10 cellular contexts compared by ENCODE assay signal in genomic region chr19:45780448-45781281, GRCh38. TPM values are rescaled to one million over a fixed set of nuclear protein-coding genes. Genes with fewer than 3 reads are reported as not detected.
A peak's percentile ranks its signal among the peaks of the same experiment; 100 is the strongest.
DNase-seq lines count a peak whose midpoint lies in the region; ATAC-seq, FAIRE-seq and TF ChIP-seq lines count a peak whose summit lies in the region.
"Had no signal": no experiment of that assay in that cellular context is flagged by ENCODE, and none has a peak within 500 bp of the region (broad histone marks: within the 10 kb centered on the region; RNA-seq: fewer than 3 reads in every experiment).

No MANE protein-coding gene starts in this region.

- H3K27me3 ChIP-seq in OCI-LY3 (ENCODE audit: low read depth, low read length), result no peaks in the 10 kb centered on the region

- intact Hi-C loops in CD14-positive monocyte (cut with micrococcal nuclease), result no loop called here

- peak overlapping the region; percentile 77; the same call in 1 of the 2 replicates for H3K4me3 ChIP-seq in OCI-LY3 (ENCODE audit: low read length)
- H3K4me3 ChIP-seq in fibroblast of villous mesenchyme (ENCODE audit: low read depth, low read length), result peak overlapping the region; percentile 71
- H3K4me3 ChIP-seq in skeletal muscle cell (ENCODE audit: low read depth, low read length), result peak overlapping the region; percentile 58

- DNase-seq in CD1c-positive myeloid dendritic cell (ENCODE audit: extremely low spot score) (peak; percentile 14), fibroblast of villous mesenchyme (ENCODE audit: low read depth) (peak; percentile 21), skeletal muscle cell (ENCODE audit: low read depth) (no peak), CD14-positive monocyte (ENCODE audit: low spot score) (no peak), HTR-8/SVneo (ENCODE audit: insufficient read length, low spot score) (no peak)
- no peak for DNase-seq in activated naive CD4-positive, alpha-beta T cell treated with anti-CD3 and anti-CD28 coated beads, Interleukin-2, amount 50 U/mL, for 72 hours (ENCODE audit: low spot score in 2 of 2)

- H3K4me1 ChIP-seq in OCI-LY3 (ENCODE audit: low read length), result peaks cover 31% of the 10 kb centered on the region

- no peak overlapping the region for H3K9ac ChIP-seq in OCI-LY3 (ENCODE audit: low read length)

- ATAC-seq in GM19023 (IDR thresholded peaks at IDR 0.05; ENCODE audit: unreplicated experiment), result no peak
- no peak for ATAC-seq in activated naive CD4-positive, alpha-beta T cell treated with anti-CD3 and anti-CD28 coated beads, Interleukin-2, amount 50 U/mL, for 72 hours

- no peak overlapping the region for H2AFZ ChIP-seq in OCI-LY3 (ENCODE audit: low read depth, low read length)

- no peaks in the 10 kb centered on the region for H3K9me3 ChIP-seq in OCI-LY3 (ENCODE audit: insufficient read depth, low read length)

- peaks cover 4% of the 10 kb centered on the region for H3K36me3 ChIP-seq in OCI-LY3 (replicated peaks; ENCODE audit: low read depth, low read length)

- 0 out of 2 replicates have a peak, but pooled peaks cover 10% of the 10 kb centered on the region for H4K20me1 ChIP-seq in OCI-LY3 (ENCODE audit: insufficient read depth, low read length)

- H3K36me3 Mint-ChIP-seq in CD14-positive monocyte, result peaks cover 7 to 18% of the 10 kb centered on the region in 2 donors
- H3K36me3 Mint-ChIP-seq in activated naive CD4-positive, alpha-beta T cell treated with anti-CD3 and anti-CD28 coated beads, Interleukin-2, amount 50 U/mL, for 72 hours, result peaks cover 6 to 8% of the 10 kb centered on the region in 2 donors

- H3K4me2 ChIP-seq in OCI-LY3 (ENCODE audit: low read length), result peak overlapping the region; percentile 77

- peaks cover 0 to 40% (median 21%) of the 10 kb centered on the region in 7 donors for H3K9me3 Mint-ChIP-seq in CD14-positive monocyte
- H3K9me3 Mint-ChIP-seq in activated naive CD4-positive, alpha-beta T cell treated with anti-CD3 and anti-CD28 coated beads, Interleukin-2, amount 50 U/mL, for 72 hours, result no peaks in the 10 kb centered on the region

- peak overlapping the region in 1 of 2 donors; percentile 94 for H3K4me3 Mint-ChIP-seq in CD14-positive monocyte

- H3K4me1 Mint-ChIP-seq in CD14-positive monocyte, result peaks cover 18% of the 10 kb centered on the region

- H3K79me2 ChIP-seq in OCI-LY3 (ENCODE audit: low read length), result no peaks in the 10 kb centered on the region

- TF ChIP-seq CTCF in OCI-LY3 (IDR thresholded peaks at IDR 0.05; ENCODE audit: low read depth, low read length) (no peak), fibroblast of villous mesenchyme (IDR thresholded peaks at IDR 0.05; ENCODE audit: insufficient read depth, low read depth, low read length) (no peak), CD14-positive monocyte (IDR thresholded peaks at IDR 0.05) (no peak)

- no peak overlapping the region for H3K27ac ChIP-seq in OCI-LY3 (ENCODE audit: low read length)
- H3K27ac ChIP-seq: SK-N-MC had no signal

- peak overlapping the region in 2 of 7 donors; percentile 25 to 63 for H3K27ac Mint-ChIP-seq in CD14-positive monocyte
- H3K27ac Mint-ChIP-seq in activated naive CD4-positive, alpha-beta T cell treated with anti-CD3 and anti-CD28 coated beads, Interleukin-2, amount 50 U/mL, for 72 hours, result peak overlapping the region in 1 of 2 donors; percentile 46

- H3K27me3 Mint-ChIP-seq in CD14-positive monocyte (ENCODE audit: low read depth in 3 of 3), result peaks cover 89 to 100% (median 93%) of the 10 kb centered on the region in 3 donors

- no peak for FAIRE-seq in HTR-8/SVneo (lab: Jason Lieb, UNC)

RNA-seq across cellular contexts. Expression of gene DMPK, which starts 1.6 kb away (rescaled TPM):
- total RNA-seq in fibroblast of villous mesenchyme, result 46.4 and 53.1 TPM in 2 replicates
- under 1 TPM in 1 of 2 donors, not detected in 1; 0.17 TPM for polyA plus RNA-seq in CD14-positive monocyte
- total RNA-seq in activated naive CD4-positive, alpha-beta T cell treated with anti-CD3 and anti-CD28 coated beads, Interleukin-2, amount 50 U/mL, for 72 hours, result 10 to 100 TPM; 11.1 to 13.8 TPM

RNA-seq across cellular contexts. Expression of gene SIX5, which starts 11.6 kb away (rescaled TPM):
- total RNA-seq in fibroblast of villous mesenchyme, result 8.4 and 8.6 TPM in 2 replicates
- polyA plus RNA-seq in CD14-positive monocyte, result not detected
- 1 to 10 TPM; 2.7 to 4.3 TPM for total RNA-seq in activated naive CD4-positive, alpha-beta T cell treated with anti-CD3 and anti-CD28 coated beads, Interleukin-2, amount 50 U/mL, for 72 hours

RNA-seq across cellular contexts. Expression of gene DMWD, which starts 12.0 kb away (rescaled TPM):
- total RNA-seq in fibroblast of villous mesenchyme, result 53.5 and 54.8 TPM in 2 replicates
- 1 to 10 TPM; 1.5 to 2.4 TPM for polyA plus RNA-seq in CD14-positive monocyte
- 10 to 100 TPM; 20.4 to 20.5 TPM for total RNA-seq in activated naive CD4-positive, alpha-beta T cell treated with anti-CD3 and anti-CD28 coated beads, Interleukin-2, amount 50 U/mL, for 72 hours

RNA-seq across cellular contexts. Expression of gene RSPH6A, which starts 34.4 kb away (rescaled TPM):
- under 0.01 and 0.32 TPM in 2 replicates for total RNA-seq in fibroblast of villous mesenchyme
- polyA plus RNA-seq in CD14-positive monocyte, result not detected
- under 1 TPM; 0.14 to 0.39 TPM for total RNA-seq in activated naive CD4-positive, alpha-beta T cell treated with anti-CD3 and anti-CD28 coated beads, Interleukin-2, amount 50 U/mL, for 72 hours

RNA-seq across cellular contexts. Expression of gene MEIOSIN, which starts 47.4 kb away (rescaled TPM):
- total RNA-seq in fibroblast of villous mesenchyme, result not detected in 2 replicates
- polyA plus RNA-seq in CD14-positive monocyte, result not detected
- total RNA-seq in activated naive CD4-positive, alpha-beta T cell treated with anti-CD3 and anti-CD28 coated beads, Interleukin-2, amount 50 U/mL, for 72 hours, result under 1 TPM in 1 of 2 donors, not detected in 1; 0.48 TPM
- total RNA-seq: omental fat pad had no signal

Comparison
In these comparisons a context has a peak if more than half of its experiments do, and no peak if none do; other contexts are left out.
1. DNase-seq: peak in CD1c-positive myeloid dendritic cell (single experiment) and fibroblast of villous mesenchyme (single experiment); none in skeletal muscle cell (single experiment), CD14-positive monocyte (single experiment), HTR-8/SVneo (single experiment) and activated naive CD4-positive, alpha-beta T cell treated with anti-CD3 and anti-CD28 coated beads, Interleukin-2, amount 50 U/mL, for 72 hours (0 of 2).
2. Peak in every context shown above with its lines, with median percentiles within 50 percentile points of each other: H3K4me3 ChIP-seq.